In genomic region chr3:158109295-158109803, GRCh38 we compare ENCODE assay signal across 7 cellular contexts. TPM values are rescaled to one million over a fixed set of nuclear protein-coding genes. Genes with fewer than 3 reads are reported as not detected.
DNase-seq lines count a peak whose midpoint lies in the region; ATAC-seq and TF ChIP-seq lines count a peak whose summit lies in the region.

No MANE protein-coding gene starts in this region.

- ATAC-seq in GM18907 (IDR thresholded peaks at IDR 0.05; ENCODE audit: unreplicated experiment) (peak; percentile 6), HG03175 (IDR thresholded peaks at IDR 0.05; ENCODE audit: unreplicated experiment) (peak; percentile 2), body of pancreas (no peak), sciatic nerve (no peak), HG02840 (IDR thresholded peaks at IDR 0.05; ENCODE audit: low FRiP score, unreplicated experiment) (no peak)

- no peaks in the 10 kb centered on the region for H3K9me3 ChIP-seq in body of pancreas
- H3K9me3 ChIP-seq in mononuclear cell (ENCODE audit: low read depth, low read length): no peaks in the 10 kb centered on the region

- H3K27ac ChIP-seq in body of pancreas: peak overlapping the region in 2 of 4 donors; percentile 75 to 82

- H3K4me1 ChIP-seq in body of pancreas: peaks cover 33% of the 10 kb centered on the region
- H3K4me1 ChIP-seq in mononuclear cell (ENCODE audit: insufficient read depth, low read length): peaks cover 48% of the 10 kb centered on the region

- intact Hi-C loops in body of pancreas (cut with DNase I): no loop called here
- intact Hi-C loops in sciatic nerve (cut with DNase I): no loop called here

- DNase-seq in body of pancreas (no peak), sciatic nerve (ENCODE audit: low spot score) (no peak), T1000 (lab: John Stamatoyannopoulos, UW) (no peak)

- no peak for TF ChIP-seq CTCF in body of pancreas (IDR thresholded peaks at IDR 0.05)

- H3K27me3 ChIP-seq in body of pancreas: peaks cover 4 to 31% of the 10 kb centered on the region in 2 donors
- peaks cover 42% of the 10 kb centered on the region for H3K27me3 ChIP-seq in mononuclear cell (ENCODE audit: insufficient read depth, low read length)

- H3K4me3 ChIP-seq in body of pancreas (peak overlapping the region; percentile 51 to 77), mononuclear cell (ENCODE audit: low read length) (peak overlapping the region; percentile 81)

- no peak for TF ChIP-seq POLR2A in body of pancreas (IDR thresholded peaks at IDR 0.05)

- no peaks in the 10 kb centered on the region for H3K36me3 ChIP-seq in body of pancreas (replicated peaks in 1 of 2; ENCODE audit: insufficient read depth in 1 of 2, low read depth in 2 of 2)

- WGBS in body of pancreas, 2 donors: 7 to 8% methylated on average over 9 of the region's 9 CpGs

RNA-seq across cellular contexts. Expression of gene RSRC1, which starts 0.5 kb away (rescaled TPM):
- total RNA-seq in body of pancreas (10 to 100 TPM; 18.5 to 21.5 TPM), mononuclear cell (36.1 TPM), sciatic nerve (44.2 TPM)

RNA-seq across cellular contexts. Expression of gene SHOX2, which starts 3.1 kb away (rescaled TPM):
- total RNA-seq in body of pancreas: under 1 TPM in 1 of 2 donors, not detected in 1; 0.26 TPM
- not detected for total RNA-seq in mononuclear cell
- total RNA-seq in sciatic nerve: 28.9 TPM

Comparison
In these comparisons a context has a peak if more than half of its experiments do, and no peak if none do; other contexts are left out.
1. ATAC-seq: peak in GM18907 (single experiment) and HG03175 (single experiment); none in body of pancreas (single experiment), sciatic nerve (single experiment) and HG02840 (single experiment).
2. RNA of gene SHOX2, which starts 3.1 kb away (total RNA-seq): 28.9 TPM in sciatic nerve (single experiment); 0.26 TPM in body of pancreas and not detected in mononuclear cell (single experiment); every median in the first group is over 10 times any median in the second.